In the genomic region with DNA sequence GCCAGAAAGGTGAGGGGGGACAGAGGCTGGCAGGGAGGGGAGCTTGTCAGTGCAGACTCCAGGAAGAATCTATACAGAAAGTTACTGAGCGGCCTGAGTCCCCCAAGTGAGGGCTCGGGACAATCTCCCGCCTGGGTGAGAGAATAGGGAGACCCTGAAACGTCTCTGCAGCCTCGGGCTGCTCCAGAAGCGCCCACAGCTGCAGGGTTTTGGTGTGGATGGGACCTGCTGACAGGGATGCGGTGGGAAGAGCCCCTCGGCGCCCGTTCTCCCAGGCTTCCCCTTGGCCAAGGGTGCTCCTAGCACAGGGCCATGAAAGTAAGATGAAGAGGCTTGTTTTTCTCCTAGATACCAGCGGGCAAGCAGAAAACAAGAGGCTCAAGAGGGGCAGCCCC, we compare ENCODE assay signal across 1 cellular context.
TF ChIP-seq lines count a peak whose summit lies in the region.

No MANE protein-coding gene starts in this region.

TF ChIP-seq in H1, 55 proteins besides CTCF, POLR2A, EP300 and RAD21 (continued from another document):
- TF ChIP-seq HDAC6 (IDR thresholded peaks at IDR 0.05; ENCODE audit: low read depth, low read length) (no peak), RBBP5 (IDR thresholded peaks at IDR 0.05; ENCODE audit: borderline replicate concordance, low read depth, low read length) (no peak), CHD1 (IDR thresholded peaks at IDR 0.05; ENCODE audit: low read depth, low read length) (no peak), MAFK (IDR thresholded peaks at IDR 0.05; ENCODE audit: low read depth, low read length) (no peak), NANOG (IDR thresholded peaks at IDR 0.05; ENCODE audit: insufficient read depth, low read depth, low read length, poor library complexity, severe bottlenecking) (no peak)
- TF ChIP-seq, protein P1, sequence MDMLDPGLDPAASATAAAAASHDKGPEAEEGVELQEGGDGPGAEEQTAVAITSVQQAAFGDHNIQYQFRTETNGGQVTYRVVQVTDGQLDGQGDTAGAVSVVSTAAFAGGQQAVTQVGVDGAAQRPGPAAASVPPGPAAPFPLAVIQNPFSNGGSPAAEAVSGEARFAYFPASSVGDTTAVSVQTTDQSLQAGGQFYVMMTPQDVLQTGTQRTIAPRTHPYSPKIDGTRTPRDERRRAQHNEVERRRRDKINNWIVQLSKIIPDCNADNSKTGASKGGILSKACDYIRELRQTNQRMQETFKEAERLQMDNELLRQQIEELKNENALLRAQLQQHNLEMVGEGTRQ (IDR thresholded peaks at IDR 0.05; ENCODE audit: low read length) = no peak
TF ChIP-seq in H1: peak in this region for 0.
